ENCODE assay signal across 15 cellular contexts in the genomic region with DNA sequence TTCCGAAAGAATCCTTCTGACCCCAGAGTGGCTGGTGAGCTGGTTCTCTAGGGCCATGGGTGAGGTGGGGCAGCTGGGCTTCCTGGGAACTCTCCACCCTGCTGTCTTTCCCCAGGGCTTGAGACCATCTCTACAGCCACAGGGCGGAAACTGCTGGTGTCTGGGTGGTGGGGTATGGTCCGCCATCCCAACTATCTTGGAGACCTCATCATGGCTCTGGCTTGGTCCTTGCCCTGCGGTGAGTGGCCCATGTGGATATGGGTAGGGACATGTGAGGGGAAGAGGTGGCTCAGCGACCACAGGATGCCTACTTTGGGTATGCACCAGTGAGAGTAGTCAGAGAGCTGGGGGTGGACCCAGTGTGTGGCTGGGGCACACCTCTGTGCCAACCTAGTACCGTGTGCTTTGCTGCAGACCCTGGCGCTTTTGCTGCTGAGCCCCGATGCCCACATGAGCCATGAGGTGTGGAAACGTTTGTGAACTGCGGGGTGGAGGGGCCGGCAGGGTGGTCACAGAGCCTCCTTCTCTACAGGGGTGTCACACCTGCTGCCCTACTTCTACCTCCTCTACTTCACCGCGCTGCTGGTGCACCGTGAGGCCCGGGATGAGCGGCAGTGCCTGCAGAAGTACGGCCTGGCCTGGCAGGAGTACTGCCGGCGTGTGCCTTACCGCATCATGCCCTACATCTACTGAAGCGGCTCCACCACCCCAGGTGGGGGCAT. TPM values are rescaled to one million over a fixed set of nuclear protein-coding genes. Genes with fewer than 3 reads are reported as not detected.
A peak's percentile ranks its signal among the peaks of the same experiment; 100 is the strongest.
DNase-seq lines count a peak whose midpoint lies in the region; ATAC-seq, FAIRE-seq and TF ChIP-seq lines count a peak whose summit lies in the region.
"Had no signal": no experiment of that assay in that cellular context is flagged by ENCODE, and none has a peak within 500 bp of the region (broad histone marks: within the 10 kb centered on the region; RNA-seq: fewer than 3 reads in every experiment).

No MANE protein-coding gene starts in this region.

- peaks cover 6% of the 10 kb centered on the region for H3K4me1 Mint-ChIP-seq in astrocyte (ENCODE audit: low read depth, unreplicated experiment)
- H3K4me1 Mint-ChIP-seq in nephron progenitor cell = peaks cover 40% of the 10 kb centered on the region

- H3K9me3 ChIP-seq in HUES64 (ENCODE audit: insufficient read depth, low read depth, low read length) (no peaks in the 10 kb centered on the region), astrocyte (ENCODE audit: insufficient read depth, low read depth, low read length) (no peaks in the 10 kb centered on the region)
- H3K9me3 ChIP-seq: heart right ventricle, transverse colon had no signal

- H3K36me3 Mint-ChIP-seq in astrocyte (ENCODE audit: low read depth, unreplicated experiment) (peaks cover 9% of the 10 kb centered on the region), nephron progenitor cell (ENCODE audit: low read depth) (peaks cover 27% of the 10 kb centered on the region)

- H3K9ac ChIP-seq in HUES64 (ENCODE audit: low read depth, low read length) (0 out of 2 replicates have a peak overlapping the region, but pooled peaks have one; percentile 94), astrocyte (ENCODE audit: low read length) (no peak overlapping the region)

- H3K4me3 Mint-ChIP-seq in astrocyte (ENCODE audit: unreplicated experiment) (peak overlapping the region; percentile 86), nephron progenitor cell (peak overlapping the region; percentile 86)

- TF ChIP-seq CTCF in C4-2B (conservative IDR thresholded peaks at IDR 0.05) (no peak), astrocyte (IDR thresholded peaks at IDR 0.05; ENCODE audit: insufficient read depth, low read depth, low read length) (no peak), nephron progenitor cell (IDR thresholded peaks at IDR 0.05) (no peak)

- no peak overlapping the region for H3K4me3 ChIP-seq in HUES64 (ENCODE audit: low read length)
- no peak overlapping the region for H3K4me3 ChIP-seq in astrocyte (ENCODE audit: insufficient read depth, low read depth, low read length)

- H3K4me2 ChIP-seq in astrocyte (ENCODE audit: low read length) = peak overlapping the region; percentile 91

- H3K9me3 Mint-ChIP-seq in astrocyte (ENCODE audit: unreplicated experiment) = no peaks in the 10 kb centered on the region
- no peaks in the 10 kb centered on the region for H3K9me3 Mint-ChIP-seq in nephron progenitor cell

- H3K36me3 ChIP-seq in HUES64 (ENCODE audit: insufficient read depth, low read length) = peaks cover 39% of the 10 kb centered on the region
- H3K36me3 ChIP-seq in astrocyte (ENCODE audit: insufficient read depth, low read length) = peaks cover 9% of the 10 kb centered on the region

- H3K27ac Mint-ChIP-seq in astrocyte (ENCODE audit: unreplicated experiment) = no peak overlapping the region
- no peak overlapping the region for H3K27ac Mint-ChIP-seq in nephron progenitor cell

- H3K27ac ChIP-seq in C4-2B (peak overlapping the region; percentile 98), HUES64 (ENCODE audit: low read depth, low read length) (no peak overlapping the region), astrocyte (ENCODE audit: low read depth, low read length) (no peak overlapping the region)

- no peak overlapping the region for H2AFZ ChIP-seq in astrocyte (ENCODE audit: low read depth, low read length)

- ATAC-seq in HG02870 (IDR thresholded peaks at IDR 0.05; ENCODE audit: unreplicated experiment) (no peak), HG03432 (IDR thresholded peaks at IDR 0.05; ENCODE audit: unreplicated experiment) (no peak)
- ATAC-seq: heart right ventricle had no signal

- 97% methylated on average over 21 of the region's 21 CpGs for WGBS in HUES64

- H3K27me3 Mint-ChIP-seq in astrocyte (ENCODE audit: low read depth, unreplicated experiment) (no peaks in the 10 kb centered on the region), nephron progenitor cell (ENCODE audit: low read depth, poor library complexity) (peaks cover 4% of the 10 kb centered on the region)

- H3K4me1 ChIP-seq in HUES64 (ENCODE audit: insufficient read depth, low read length) (peaks cover 5% of the 10 kb centered on the region; the same call in 1 of the 2 replicates), astrocyte (ENCODE audit: insufficient read depth, low read length) (peaks cover 34% of the 10 kb centered on the region)

- H3K79me2 ChIP-seq in astrocyte (ENCODE audit: insufficient read depth, low read length) = peaks cover 33% of the 10 kb centered on the region

- peaks cover 25% of the 10 kb centered on the region for H4K20me1 ChIP-seq in astrocyte (ENCODE audit: insufficient read depth, low read length)

- H3K27me3 ChIP-seq in HUES64 (ENCODE audit: insufficient read depth, low read length) (no peaks in the 10 kb centered on the region), astrocyte (ENCODE audit: insufficient read depth, low read length) (no peaks in the 10 kb centered on the region)
- H3K27me3 ChIP-seq: dorsolateral prefrontal cortex, transverse colon had no signal

- FAIRE-seq in astrocyte (lab: Jason Lieb, UNC) = no peak

- DNase-seq in astrocyte (ENCODE audit: low read depth) (no peak), nephron progenitor cell (no peak), COLO829 (ENCODE audit: low spot score) (no peak), NCI-H2227 treated with DMSO at 0.1 percent for 48 hours (lab: John Stamatoyannopoulos, UW) (no peak)
- DNase-seq: HCEC 1CT; heart right ventricle; NCI-H2171 treated with DMSO at 0.1 percent for 48 hours; stimulated activated CD4-positive, alpha-beta T cell treated with anti-CD3 and anti-CD28 coated beads, Interleukin-2, amount 100 ng/mL, for 48 hours; SW 1271; transverse colon had no signal

RNA-seq across cellular contexts. Expression of a gene that starts 2.0 kb away (rescaled TPM):
- 8.9 TPM for polyA plus RNA-seq in HUES64 (2013, experiment 1 of 2)
- 8.5 TPM for polyA plus RNA-seq in HUES64 (2013, experiment 2 of 2)
- total RNA-seq in astrocyte = 8.1 and 10.0 TPM in 2 replicates

RNA-seq across cellular contexts. Expression of a gene that starts 3.9 kb away (rescaled TPM):
- 52.4 TPM for polyA plus RNA-seq in HUES64 (2013, experiment 1 of 2)
- 60.2 TPM for polyA plus RNA-seq in HUES64 (2013, experiment 2 of 2)
- total RNA-seq in astrocyte = 18.0 and 23.9 TPM in 2 replicates

RNA-seq across cellular contexts. Expression of a gene that starts 6.4 kb away (rescaled TPM):
- polyA plus RNA-seq in HUES64 (2013, experiment 1 of 2) = 815 TPM
- polyA plus RNA-seq in HUES64 (2013, experiment 2 of 2) = 790 TPM
- total RNA-seq in astrocyte = 670 and 694 TPM in 2 replicates

RNA-seq across cellular contexts. Expression of a gene that starts 6.6 kb away (rescaled TPM):
- 53.0 TPM for polyA plus RNA-seq in HUES64 (2013, experiment 1 of 2)
- polyA plus RNA-seq in HUES64 (2013, experiment 2 of 2) = 44.4 TPM
- 42.6 and 45.1 TPM in 2 replicates for total RNA-seq in astrocyte

RNA-seq across cellular contexts. Expression of a gene that starts 18.8 kb away (rescaled TPM):
- 17.1 TPM for polyA plus RNA-seq in HUES64 (2013, experiment 1 of 2)
- polyA plus RNA-seq in HUES64 (2013, experiment 2 of 2) = 20.0 TPM
- 43.0 and 49.9 TPM in 2 replicates for total RNA-seq in astrocyte
